Comparison of ENCODE assay signal across 8 cellular contexts in the genomic region with DNA sequence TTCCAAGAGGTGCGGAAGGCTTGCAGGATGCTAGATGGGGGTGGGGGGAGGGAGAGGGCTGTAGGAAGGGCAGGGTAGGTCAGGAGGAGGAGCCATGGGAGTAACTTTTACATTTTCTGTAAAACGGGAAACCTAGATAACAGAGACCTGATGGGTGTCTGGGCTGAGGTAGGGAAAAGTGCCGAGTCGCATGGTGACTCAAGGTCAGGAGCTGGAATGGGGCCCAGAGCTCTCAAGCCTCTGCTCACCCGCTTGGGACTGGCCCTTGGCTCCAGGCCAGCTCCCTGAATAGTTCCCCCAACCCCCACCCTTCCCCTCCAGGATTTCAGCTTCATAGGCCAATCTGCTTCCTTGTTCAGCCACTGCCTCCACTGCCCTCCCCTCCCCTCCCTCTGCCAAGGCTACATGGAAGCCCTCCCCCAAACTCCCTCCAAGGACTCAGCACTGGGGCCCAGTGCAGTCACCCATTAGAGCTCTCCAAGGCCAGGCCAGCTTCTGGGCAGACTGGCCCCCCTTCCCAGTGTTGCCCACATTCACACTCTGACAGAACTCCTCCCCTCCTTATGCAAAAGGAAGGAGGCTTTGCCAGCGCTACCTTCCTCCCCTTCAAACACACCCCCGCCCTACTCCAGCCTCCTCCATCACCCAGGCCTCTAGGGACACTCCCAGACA. TPM values are rescaled to one million over a fixed set of nuclear protein-coding genes. Genes with fewer than 3 reads are reported as not detected.
DNase-seq lines count a peak whose midpoint lies in the region; ATAC-seq and TF ChIP-seq lines count a peak whose summit lies in the region.

No MANE protein-coding gene starts in this region.

- intact Hi-C loops in spleen (cut with DNase I; ENCODE audit: low total_unique reads) = no loop called here

- H3K9ac ChIP-seq in iPS-18a (ENCODE audit: low read length) = no peak overlapping the region

- WGBS in spleen, 5 donors = 25 to 61% (median 31%) methylated on average over 4 to 7 of the region's 7 CpGs

- H3K27ac ChIP-seq in iPS-18a (ENCODE audit: low read length) (no peak overlapping the region), spleen (peak overlapping the region in 2 of 8 donors; percentile 26 to 30)

- TF ChIP-seq POLR2A in spleen (IDR thresholded peaks at IDR 0.05) = no peak

- H3K36me3 ChIP-seq in iPS-18a (ENCODE audit: control insufficient read depth, low read depth, low read length) = no peaks in the 10 kb centered on the region
- no peaks in the 10 kb centered on the region for H3K36me3 ChIP-seq in spleen

- H3K4me3 ChIP-seq in iPS-18a (ENCODE audit: low read length) (peak overlapping the region; percentile 7), spleen (no peak overlapping the region)

- H3K9me3 ChIP-seq in iPS-18a (ENCODE audit: control insufficient read depth, low read depth, low read length) = no peaks in the 10 kb centered on the region
- no peaks in the 10 kb centered on the region for H3K9me3 ChIP-seq in spleen

- H3K4me1 ChIP-seq in iPS-18a (ENCODE audit: control insufficient read depth, low read depth, low read length) (peaks cover 43% of the 10 kb centered on the region), spleen (peaks cover 0 to 22% (median 7%) of the 10 kb centered on the region in 6 donors)

- no peaks in the 10 kb centered on the region for H3K27me3 ChIP-seq in iPS-18a (ENCODE audit: control insufficient read depth, insufficient read depth, low read length)
- H3K27me3 ChIP-seq in spleen (replicated peaks in 1 of 7) = no peaks in the 10 kb centered on the region

- ATAC-seq in HG03378 (IDR thresholded peaks at IDR 0.05; ENCODE audit: unreplicated experiment) = no peak
- ATAC-seq in GM19023 (IDR thresholded peaks at IDR 0.05; ENCODE audit: unreplicated experiment) = no peak

- no peak for TF ChIP-seq CTCF in spleen (IDR thresholded peaks at IDR 0.05 in 8 of 11, conservative IDR thresholded peaks at IDR 0.05 in 3 of 11)

- peak; percentile 32 for DNase-seq in SIG-M5 treated with dmso at 0.1 percent for 504 hours (lab: John Stamatoyannopoulos, UW; ENCODE audit: unreplicated experiment)
- no peak for DNase-seq in SIG-M5 (lab: John Stamatoyannopoulos, UW)
- DNase-seq in anterior cingulate cortex (lab: John Stamatoyannopoulos, UW) = peak in 55 of 58 donors; percentile 0 to 85 (median 45)
- DNase-seq in spleen = peak; percentile 76
- DNase-seq in central memory CD4-positive, alpha-beta T cell = no peak

RNA-seq across cellular contexts. Expression of a gene that starts 43.6 kb away (rescaled TPM):
- 100 to 1,000 TPM in 6 of 7 donors, 10 to 100 TPM in 1; 91.7 to 579 (median 316) TPM for total RNA-seq in spleen
- polyA plus RNA-seq in spleen = 100 to 1,000 TPM; 125 to 372 (median 195) TPM

RNA-seq across cellular contexts. Expression of a gene that starts 45.6 kb away (rescaled TPM):
- not detected for total RNA-seq in spleen
- under 1 TPM in 2 of 3 donors, not detected in 1; 0.03 to 0.06 TPM for polyA plus RNA-seq in spleen

Comparison
In these comparisons a context has a peak if more than half of its experiments do, and no peak if none do; other contexts are left out.
1. DNase-seq: peak in SIG-M5 treated with dmso at 0.1 percent for 504 hours (single experiment), anterior cingulate cortex (55 of 58) and spleen (single experiment); none in SIG-M5 (single experiment) and central memory CD4-positive, alpha-beta T cell (single experiment).